12 cellular contexts compared by ENCODE assay signal in genomic region chr5:144368556-144368955, GRCh38.
DNase-seq lines count a peak whose midpoint lies in the region; ATAC-seq and TF ChIP-seq lines count a peak whose summit lies in the region.
"Had no signal": no experiment of that assay in that cellular context is flagged by ENCODE, and none has a peak within 500 bp of the region (broad histone marks: within the 10 kb centered on the region; RNA-seq: fewer than 3 reads in every experiment).

No MANE protein-coding gene starts in this region.

- H3K4me3 ChIP-seq in epithelial cell of esophagus (ENCODE audit: low read length) (no peak overlapping the region), colonic mucosa (no peak overlapping the region)
- H3K4me3 ChIP-seq: adrenal gland, SJSA1 had no signal

- no peak overlapping the region for H3K9ac ChIP-seq in colonic mucosa (ENCODE audit: low read depth in 2 of 2, low read length in 2 of 2)

- no peaks in the 10 kb centered on the region for H3K27me3 ChIP-seq in colonic mucosa
- H3K27me3 ChIP-seq: adrenal gland, SJSA1 had no signal

- ATAC-seq in GM21381 (IDR thresholded peaks at IDR 0.05; ENCODE audit: unreplicated experiment), result no peak
- no peak for ATAC-seq in stimulated activated memory B cell treated with anti-CD40 and anti-IgM and Interleukin-4, amounts not matched to agents 10 μg/mL and 1 μg/mL and 100 μg/mL, for 72 hours
- ATAC-seq in stimulated activated naive CD8-positive, alpha-beta T cell treated with anti-CD3 and anti-CD28 coated beads, Interleukin-15, Interleukin-2, amounts not matched to agents 100 U/mL and 50 U/mL, for 24 hours, result no peak
- ATAC-seq: WTC11 had no signal

- intact Hi-C loops in colonic mucosa (cut with DNase I), result no loop called here

- no peaks in the 10 kb centered on the region for H3K4me1 Mint-ChIP-seq in stimulated activated memory B cell treated with anti-CD40 and anti-IgM and Interleukin-4, amounts not matched to agents 10 μg/mL and 1 μg/mL and 100 μg/mL, for 72 hours
- H3K4me1 Mint-ChIP-seq: endodermal cell had no signal

- H3K27me3 Mint-ChIP-seq in stimulated activated memory B cell treated with anti-CD40 and anti-IgM and Interleukin-4, amounts not matched to agents 10 μg/mL and 1 μg/mL and 100 μg/mL, for 72 hours, result no peaks in the 10 kb centered on the region

- DNase-seq in NCI-H748 (lab: John Stamatoyannopoulos, UW; ENCODE audit: unreplicated experiment) (peak; percentile 46), NCI-H748 treated with DMSO at 0.1 percent for 48 hours (lab: John Stamatoyannopoulos, UW) (no peak), NCI-H510A treated with DMSO at 0.1 percent for 48 hours (lab: John Stamatoyannopoulos, UW) (peak; percentile 23), epithelial cell of esophagus (ENCODE audit: low read depth) (peak; percentile 51), colonic mucosa (no peak)
- no peak for DNase-seq in stimulated activated naive CD8-positive, alpha-beta T cell treated with anti-CD3 and anti-CD28 coated beads, Interleukin-15, Interleukin-2, amounts not matched to agents 100 U/mL and 50 U/mL, for 24 hours
- DNase-seq: endodermal cell had no signal

- no peaks in the 10 kb centered on the region for H3K9me3 ChIP-seq in colonic mucosa
- H3K9me3 ChIP-seq: adrenal gland, SJSA1 had no signal

- no peaks in the 10 kb centered on the region for H3K9me3 Mint-ChIP-seq in stimulated activated memory B cell treated with anti-CD40 and anti-IgM and Interleukin-4, amounts not matched to agents 10 μg/mL and 1 μg/mL and 100 μg/mL, for 72 hours
- H3K9me3 Mint-ChIP-seq: endodermal cell, WTC11 had no signal

- no peaks in the 10 kb centered on the region for H3K36me3 Mint-ChIP-seq in stimulated activated memory B cell treated with anti-CD40 and anti-IgM and Interleukin-4, amounts not matched to agents 10 μg/mL and 1 μg/mL and 100 μg/mL, for 72 hours
- H3K36me3 Mint-ChIP-seq: WTC11 had no signal

- H3K4me3 Mint-ChIP-seq in stimulated activated memory B cell treated with anti-CD40 and anti-IgM and Interleukin-4, amounts not matched to agents 10 μg/mL and 1 μg/mL and 100 μg/mL, for 72 hours, result no peak overlapping the region
- H3K4me3 Mint-ChIP-seq: endodermal cell, WTC11 had no signal

- no peaks in the 10 kb centered on the region for H3K4me1 ChIP-seq in colonic mucosa
- H3K4me1 ChIP-seq: adrenal gland, SJSA1 had no signal

- TF ChIP-seq CTCF in epithelial cell of esophagus (IDR thresholded peaks at IDR 0.05; ENCODE audit: insufficient read depth, low read depth, low read length, missing control alignments), result no peak
- no peak for TF ChIP-seq CTCF in colonic mucosa (IDR thresholded peaks at IDR 0.05)

- no peaks in the 10 kb centered on the region for H3K36me3 ChIP-seq in colonic mucosa
- H3K36me3 ChIP-seq: adrenal gland, SJSA1 had no signal

- H3K27ac Mint-ChIP-seq in stimulated activated memory B cell treated with anti-CD40 and anti-IgM and Interleukin-4, amounts not matched to agents 10 μg/mL and 1 μg/mL and 100 μg/mL, for 72 hours, result no peak overlapping the region
- H3K27ac Mint-ChIP-seq: endodermal cell, WTC11 had no signal

- no peak overlapping the region for H3K27ac ChIP-seq in colonic mucosa
- H3K27ac ChIP-seq: adrenal gland, SJSA1 had no signal

Comparison
In these comparisons a context has a peak if more than half of its experiments do, and no peak if none do; other contexts are left out.
1. DNase-seq: peak in NCI-H748 (single experiment), NCI-H510A treated with DMSO at 0.1 percent for 48 hours (single experiment) and epithelial cell of esophagus (single experiment); none in NCI-H748 treated with DMSO at 0.1 percent for 48 hours (single experiment), colonic mucosa (single experiment) and stimulated activated naive CD8-positive, alpha-beta T cell treated with anti-CD3 and anti-CD28 coated beads, Interleukin-15, Interleukin-2, amounts not matched to agents 100 U/mL and 50 U/mL, for 24 hours (single experiment).